18 cellular contexts compared by ENCODE assay signal in the genomic region with DNA sequence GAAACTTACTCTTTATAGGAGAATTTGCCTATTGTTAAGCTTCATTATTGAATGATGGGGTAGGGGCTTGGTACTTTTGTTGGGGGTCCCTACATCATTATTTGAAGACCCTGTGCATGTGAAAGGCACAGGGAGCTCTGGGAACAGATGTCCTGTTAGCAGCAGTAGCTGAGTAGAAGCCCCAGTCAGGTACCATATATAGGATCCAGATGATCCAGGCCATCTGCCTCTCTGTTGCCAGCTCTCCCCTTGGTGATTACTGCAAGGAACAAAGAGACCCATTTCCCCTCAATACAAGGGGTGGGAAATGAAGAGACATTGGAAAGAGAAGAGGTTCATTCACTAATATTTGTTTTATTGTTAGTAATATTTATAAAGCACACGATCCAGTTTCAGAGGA. TPM values are rescaled to one million over a fixed set of nuclear protein-coding genes. Genes with fewer than 3 reads are reported as not detected.
DNase-seq lines count a peak whose midpoint lies in the region; ATAC-seq and TF ChIP-seq lines count a peak whose summit lies in the region.
"Had no signal": no experiment of that assay in that cellular context is flagged by ENCODE, and none has a peak within 500 bp of the region (broad histone marks: within the 10 kb centered on the region; RNA-seq: fewer than 3 reads in every experiment).

No MANE protein-coding gene starts in this region.

- no peak overlapping the region for H3K27ac ChIP-seq in PC-3 (ENCODE audit: low read length)
- H3K27ac ChIP-seq: C4-2B, hepatocyte had no signal

- no peaks in the 10 kb centered on the region for H3K9me2 ChIP-seq in PC-3 (replicated peaks; ENCODE audit: low read length)
- H3K9me2 ChIP-seq: SK-N-SH had no signal

- no peaks in the 10 kb centered on the region for H3F3A ChIP-seq in PC-3 (ENCODE audit: low read length, unreplicated experiment)

- peaks cover 4% of the 10 kb centered on the region for H3K79me2 ChIP-seq in PC-3 (ENCODE audit: low read length)
- H3K79me2 ChIP-seq: hepatocyte had no signal

- H3K4me1 Mint-ChIP-seq in nephron = peaks cover 5% of the 10 kb centered on the region

- TF ChIP-seq CTCF in PC-3 (conservative IDR thresholded peaks at IDR 0.05; ENCODE audit: low read depth, low read length) = no peak
- TF ChIP-seq CTCF in nephron (IDR thresholded peaks at IDR 0.05; ENCODE audit: unreplicated experiment in 3 of 3) = no peak

- no peaks in the 10 kb centered on the region for H3K9me3 Mint-ChIP-seq in nephron

- peaks cover 8% of the 10 kb centered on the region for H3K27me3 Mint-ChIP-seq in nephron (ENCODE audit: low read depth)

- no peak overlapping the region for H3K9ac ChIP-seq in PC-3 (ENCODE audit: low read length)
- H3K9ac ChIP-seq: SK-N-SH had no signal

- peak overlapping the region; percentile 20 to 78 (median 23) for H3K27ac Mint-ChIP-seq in nephron

- H2AFZ ChIP-seq in PC-3 (ENCODE audit: low read length) = peak overlapping the region; percentile 53; the same call in 1 of the 2 replicates
- H2AFZ ChIP-seq: hepatocyte had no signal

- no peaks in the 10 kb centered on the region for H4K20me1 ChIP-seq in PC-3 (ENCODE audit: low read length)

- H3K36me3 Mint-ChIP-seq in nephron (ENCODE audit: low read depth) = no peaks in the 10 kb centered on the region

- DNase-seq in DMS 273 (lab: John Stamatoyannopoulos, UW; ENCODE audit: unreplicated experiment) (peak; percentile 86), NCI-H1694 (lab: John Stamatoyannopoulos, UW) (peak; percentile 65), PC-3 (no peak), H7 (no peak)
- DNase-seq: activated CD8-positive, alpha-beta memory T cell treated with anti-CD3 and anti-CD28 coated beads for 24 hours; activated effector memory CD4-positive, alpha-beta T cell treated with anti-CD3 and anti-CD28 coated beads, Interleukin-2, amount 50 U/mL, for 16 hours; caudate nucleus; left cardiac atrium; NCI-H2081; NCI-H510A; occipital lobe had no signal

- H3K27me3 ChIP-seq in PC-3 (ENCODE audit: low read length) (no peaks in the 10 kb centered on the region), H7 (ENCODE audit: control insufficient read depth, insufficient read depth, low read length) (peaks cover 4% of the 10 kb centered on the region; the same call in 1 of the 2 replicates)

- CTCF ChIA-PET in PC-3 (lab: Charles Lee) = no interaction called here

- no peaks in the 10 kb centered on the region for H3K9me3 ChIP-seq in PC-3 (ENCODE audit: low read length)
- H3K9me3 ChIP-seq: SK-N-SH had no signal

- POLR2A ChIA-PET in PC-3 (lab: Charles Lee; ENCODE audit: unreplicated experiment) = no interaction called here

- no peak overlapping the region for H3K4me2 ChIP-seq in PC-3 (ENCODE audit: low read length)
- H3K4me2 ChIP-seq: hepatocyte, SK-N-SH had no signal

- intact Hi-C loops in PC-3 (cut with micrococcal nuclease) = no loop called here

- no TSS peak for BruUV-seq in PC-3 (replicated peaks; lab: Mats Ljungman, UMichigan)

- H3K4me3 ChIP-seq in PC-3 (ENCODE audit: low read length) = no peak overlapping the region
- H3K4me3 ChIP-seq in H7 (ENCODE audit: insufficient read depth, low read depth, low read length) = no peak overlapping the region
- H3K4me3 ChIP-seq: hepatocyte had no signal

- H3K36me3 ChIP-seq in PC-3 (ENCODE audit: low read depth, low read length) (no peaks in the 10 kb centered on the region), H7 (replicated peaks; ENCODE audit: control insufficient read depth, insufficient read depth, low read length) (no peaks in the 10 kb centered on the region)

- H3K4me3 Mint-ChIP-seq in nephron = no peak overlapping the region

- H3K4me1 ChIP-seq in PC-3 (ENCODE audit: insufficient read depth, low read length) = peaks cover 7% of the 10 kb centered on the region; the same call in 1 of the 2 replicates

- ATAC-seq in PC-3 (no peak), HG02981 (IDR thresholded peaks at IDR 0.05; ENCODE audit: unreplicated experiment) (no peak), HG02973 (IDR thresholded peaks at IDR 0.05; ENCODE audit: unreplicated experiment) (no peak), HG02759 (IDR thresholded peaks at IDR 0.05; ENCODE audit: unreplicated experiment) (no peak)

RNA-seq across cellular contexts. Expression of gene MTMR6, which starts 4.4 kb away (rescaled TPM):
- 10.5 and 11.6 TPM in 2 replicates for total RNA-seq in PC-3 (2014; rRNA removed)
- total RNA-seq in H7 (2014; rRNA removed; shearing (Covaris generic)) = 9.7 and 10.5 TPM in 2 replicates

RNA-seq across cellular contexts. Expression of gene NUP58, which starts 9.7 kb away (rescaled TPM):
- total RNA-seq in PC-3 (2014; rRNA removed) = 46.1 and 63.8 TPM in 2 replicates
- 61.4 and 77.5 TPM in 2 replicates for total RNA-seq in H7 (2014; rRNA removed; shearing (Covaris generic))

Comparison
In these comparisons a context has a peak if more than half of its experiments do, and no peak if none do; other contexts are left out.
1. DNase-seq: peak in DMS 273 (single experiment) and NCI-H1694 (single experiment); none in PC-3 (single experiment) and H7 (single experiment).